7 cellular contexts compared by ENCODE assay signal in genomic region chr5:132830436-132831094, GRCh38. TPM values are rescaled to one million over a fixed set of nuclear protein-coding genes. Genes with fewer than 3 reads are reported as not detected.
DNase-seq lines count a peak whose midpoint lies in the region; ATAC-seq and TF ChIP-seq lines count a peak whose summit lies in the region.

Gene SHROOM1, minus strand, starts transcription at chr5:132830647. Its CDS starts 4,507 bp downstream, at chr5:132826140.

- in situ Hi-C loops in G401 (cut with HindIII; ENCODE audit: low sequenced_read_pairs), result no loop called here

- peaks cover 33 to 54% of the 10 kb centered on the region in 2 donors for H3K27me3 Mint-ChIP-seq in effector memory CD8-positive, alpha-beta T cell

- CTCF ChIA-PET in SK-N-SH (lab: Yijun Ruan, JAX), result interaction anchor here (0.6 to 8.7 kb wide), 25 partner anchors 8 to 456 kb away, joined by 3 to 105 read pairs (median 6); partner anchors contain the start of genes CCNI2, GDF9, SOWAHA and UQCRQ

- H3K36me3 ChIP-seq in SK-N-SH (replicated peaks in 1 of 2; ENCODE audit: control insufficient read depth in 1 of 2, insufficient read depth in 2 of 2, low read length in 1 of 2) (no peaks in the 10 kb centered on the region), mesendoderm (ENCODE audit: control insufficient read depth, insufficient read depth, low read length) (no peaks in the 10 kb centered on the region)

- no peak within 1 kb of the TSS for H4K8ac ChIP-seq in mesendoderm (ENCODE audit: low read depth, low read length)

- ATAC-seq in GM19438 (IDR thresholded peaks at IDR 0.05; ENCODE audit: low read depth, unreplicated experiment), result peak; percentile 69
- peak; percentile 77 for ATAC-seq in HG03439 (IDR thresholded peaks at IDR 0.05; ENCODE audit: unreplicated experiment)
- ATAC-seq in effector memory CD8-positive, alpha-beta T cell (replicated peaks), result peak; percentile 38

- 15% methylated on average over 21 of the region's 78 CpGs for WGBS in SK-N-SH (ENCODE audit: low lambda C conversion rate)
- WGBS in mesendoderm (ENCODE audit: extremely low coverage, insufficient coverage, low lambda C conversion rate), result no CpG with 5 or more reads among the region's 78 CpGs

- TF ChIP-seq EP300 in SK-N-SH (IDR thresholded peaks at IDR 0.05; ENCODE audit: borderline replicate concordance in 1 of 2, low read depth in 1 of 2, low read length in 1 of 2), result no peak

- POLR2A ChIA-PET in SK-N-SH (lab: Yijun Ruan, JAX), result interaction anchor here (2.3 kb wide), 1 partner anchor 36 kb away, joined by 9 read pairs; the partner anchor contains the start of genes GDF9 and UQCRQ

- no peaks in the 10 kb centered on the region for H4K20me1 ChIP-seq in SK-N-SH (ENCODE audit: insufficient read depth)

- peaks cover 14% of the 10 kb centered on the region in 2 donors for H3K4me1 Mint-ChIP-seq in effector memory CD8-positive, alpha-beta T cell (ENCODE audit: low read depth in 2 of 2)

- peak within 1 kb of the TSS; percentile 40 for H3K18ac ChIP-seq in mesendoderm (ENCODE audit: low read length)

- H3K27ac ChIP-seq in SK-N-SH (ENCODE audit: low read depth in 2 of 2, low read length in 1 of 2), result no peak within 1 kb of the TSS
- H3K27ac ChIP-seq in mesendoderm (ENCODE audit: low read depth, low read length), result no peak within 1 kb of the TSS

- H4K5ac ChIP-seq in mesendoderm (ENCODE audit: low read length), result no peak within 1 kb of the TSS

- H3K9me3 Mint-ChIP-seq in effector memory CD8-positive, alpha-beta T cell, result no peaks in the 10 kb centered on the region

- no peaks in the 10 kb centered on the region for H3K79me1 ChIP-seq in mesendoderm (ENCODE audit: low read length)

- no peaks in the 10 kb centered on the region for H3K9me2 ChIP-seq in SK-N-SH

- H3K4me2 ChIP-seq in SK-N-SH (peak within 1 kb of the TSS; percentile 78), mesendoderm (ENCODE audit: low read length) (peak within 1 kb of the TSS; percentile 45)

- no peak within 1 kb of the TSS for H2BK120ac ChIP-seq in mesendoderm (ENCODE audit: low read depth, low read length)

- H3K9ac ChIP-seq in SK-N-SH, result peak within 1 kb of the TSS; percentile 74
- peak within 1 kb of the TSS; percentile 69 for H3K9ac ChIP-seq in mesendoderm (ENCODE audit: low read length)

- no peak within 1 kb of the TSS for H2BK5ac ChIP-seq in mesendoderm (ENCODE audit: low read length)

- H3K4me3 ChIP-seq in SK-N-SH (ENCODE audit: low read depth in 2 of 2, low read length in 1 of 2), result peak within 1 kb of the TSS; percentile 65 to 71
- peak within 1 kb of the TSS; percentile 40 for H3K4me3 ChIP-seq in mesendoderm (ENCODE audit: low read length)

- no peaks in the 10 kb centered on the region for H3F3A ChIP-seq in SK-N-SH (replicated peaks; ENCODE audit: insufficient read depth)

- peak within 1 kb of the TSS; percentile 56 to 77 for H3K27ac Mint-ChIP-seq in effector memory CD8-positive, alpha-beta T cell

- no peak within 1 kb of the TSS for H2BK15ac ChIP-seq in mesendoderm (replicated peaks; ENCODE audit: low read depth)

- H3K27me3 ChIP-seq in SK-N-SH (ENCODE audit: insufficient read depth) (no peaks in the 10 kb centered on the region), mesendoderm (ENCODE audit: insufficient read depth, low read length, poor library complexity) (peaks cover 17% of the 10 kb centered on the region)

- no peak for TF ChIP-seq RAD21 in SK-N-SH (IDR thresholded peaks at IDR 0.05; ENCODE audit: low read length)

- H3K4ac ChIP-seq in mesendoderm (ENCODE audit: low read depth, low read length), result no peak within 1 kb of the TSS

- no peak for TF ChIP-seq CTCF in SK-N-SH (IDR thresholded peaks at IDR 0.05)

- peak within 1 kb of the TSS; percentile 88 for H3K56ac ChIP-seq in mesendoderm (ENCODE audit: low read length)

- H2AK5ac ChIP-seq in mesendoderm (ENCODE audit: low read length), result no peak within 1 kb of the TSS

- DNase-seq in G401 (ENCODE audit: low spot score), result peak; percentile 64
- DNase-seq in SK-N-SH, result peak; percentile 83
- no peak for DNase-seq in effector memory CD8-positive, alpha-beta T cell
- peak; percentile 69 for DNase-seq in mesendoderm
- DNase-seq in ureter (ENCODE audit: low spot score), result peak; percentile 55

- no peak within 1 kb of the TSS for H3K23ac ChIP-seq in mesendoderm (ENCODE audit: low read length)

- H2AFZ ChIP-seq in SK-N-SH (ENCODE audit: low read depth), result peak within 1 kb of the TSS; percentile 86

- no peaks in the 10 kb centered on the region for H3K9me3 ChIP-seq in SK-N-SH

- no peaks in the 10 kb centered on the region for H3K36me3 Mint-ChIP-seq in effector memory CD8-positive, alpha-beta T cell (ENCODE audit: insufficient read depth)

- H3K4me3 Mint-ChIP-seq in effector memory CD8-positive, alpha-beta T cell, result peak within 1 kb of the TSS; percentile 87 to 90

- H3K4me1 ChIP-seq in SK-N-SH (ENCODE audit: control insufficient read depth in 1 of 2, insufficient read depth in 2 of 2, low read depth in 1 of 2, low read length in 1 of 2) (peaks cover 0 to 5% of the 10 kb centered on the region in 2 experiments; a peak in 1 of 4 replicates), mesendoderm (ENCODE audit: control insufficient read depth, low read depth, low read length) (peaks cover 1% of the 10 kb centered on the region)

- no peaks in the 10 kb centered on the region for H3K79me2 ChIP-seq in SK-N-SH (ENCODE audit: insufficient read depth)
- H3K79me2 ChIP-seq in mesendoderm (ENCODE audit: control insufficient read depth, insufficient read depth, low read length), result no peaks in the 10 kb centered on the region

TF ChIP-seq in SK-N-SH, 30 proteins besides CTCF, POLR2A, EP300 and RAD21:
- TF ChIP-seq SIN3A (IDR thresholded peaks at IDR 0.05; ENCODE audit: borderline replicate concordance, low read depth, low read length) (no peak), FOSL2 (IDR thresholded peaks at IDR 0.05; ENCODE audit: borderline replicate concordance, low read depth) (no peak), NFIC (IDR thresholded peaks at IDR 0.05; ENCODE audit: borderline replicate concordance) (no peak), GABPA (IDR thresholded peaks at IDR 0.05; ENCODE audit: low read depth) (no peak), IRF3 (IDR thresholded peaks at IDR 0.05; ENCODE audit: low read depth, low read length) (no peak), MXI1 (IDR thresholded peaks at IDR 0.05; ENCODE audit: low read depth, low read length) (no peak), ZBTB33 (IDR thresholded peaks at IDR 0.05; ENCODE audit: borderline replicate concordance, low read depth) (no peak), MEF2A (IDR thresholded peaks at IDR 0.05; ENCODE audit: borderline replicate concordance, low read depth) (no peak), PBX3 (IDR thresholded peaks at IDR 0.05) (no peak), MAX (IDR thresholded peaks at IDR 0.05; ENCODE audit: low read depth) (no peak), FOXM1 (IDR thresholded peaks at IDR 0.05; ENCODE audit: low read depth) (no peak), JUND (IDR thresholded peaks at IDR 0.05) (no peak), YY1 (IDR thresholded peaks at IDR 0.05; ENCODE audit: low read depth) (no peak), NRF1 (IDR thresholded peaks at IDR 0.05; ENCODE audit: low read depth, low read length) (no peak), TCF12 (IDR thresholded peaks at IDR 0.05) (no peak), FOXJ3 (CRISPR knock-in tag; IDR thresholded peaks at IDR 0.05) (no peak), GATA2 (CRISPR knock-in tag; IDR thresholded peaks at IDR 0.05) (no peak)

RNA-seq across cellular contexts. Expression of gene SHROOM1, which starts in this region (rescaled TPM):
- total RNA-seq in G401 (2014; rRNA removed; shearing (Covaris generic)), result 3.1 and 5.9 TPM in 2 replicates
- polyA plus RNA-seq in SK-N-SH (2012; rRNA removed), result 3.8 and 4.8 TPM in 2 replicates
- 1.5 and 2.9 TPM in 2 replicates for polyA plus RNA-seq in SK-N-SH (2012; cell fraction: cytosol; rRNA removed)
- polyA plus RNA-seq in SK-N-SH (2012; cell fraction: nucleus; rRNA removed), result 11.3 and 13.4 TPM in 2 replicates
- polyA plus RNA-seq in mesendoderm (2013, experiment 1 of 2), result 1.6 TPM
- 1.8 TPM for polyA plus RNA-seq in mesendoderm (2013, experiment 2 of 2)
- total RNA-seq in ureter, result 263 TPM

Comparison
In these comparisons a context has a peak if more than half of its experiments do, and no peak if none do; other contexts are left out.
1. RNA of gene SHROOM1 (total RNA-seq): 263 TPM in ureter (single experiment); 3.1 to 5.9 TPM in G401; every median in the first group is over 10 times any median in the second.
2. DNase-seq: peak in G401 (single experiment), SK-N-SH (single experiment), mesendoderm (single experiment) and ureter (single experiment); none in effector memory CD8-positive, alpha-beta T cell (0 of 3).
3. Peak in every context shown above with its lines, with median percentiles within 50 percentile points of each other: ATAC-seq.